20 cellular contexts compared by ENCODE assay signal in genomic region chr13:40211586-40211968, GRCh38.
"Had no signal": no experiment of that assay in that cellular context is flagged by ENCODE, and none has a peak within 500 bp of the region (broad histone marks: within the 10 kb centered on the region; RNA-seq: fewer than 3 reads in every experiment).

No MANE protein-coding gene starts in this region.

- H3K9me3 Mint-ChIP-seq: activated CD4-positive, alpha-beta memory T cell treated with anti-CD3 and anti-CD28 coated beads for 36 hours; mesothelial cell of epicardium had no signal

- H3K27ac Mint-ChIP-seq: activated CD4-positive, alpha-beta memory T cell treated with anti-CD3 and anti-CD28 coated beads for 36 hours; activated CD4-positive, alpha-beta T cell treated with anti-CD3 and anti-CD28 coated beads for 36 hours; activated T-cell treated with anti-CD3 and anti-CD28 coated beads, Interleukin-2, amount 50 U/mL, for 72 hours; dendritic cell treated with granulocyte-macrophage colony-stimulating factor and Interleukin-4, amounts not matched to agents 40 ng/mL and 50 ng/mL, for 4 days; mesothelial cell of epicardium had no signal

- FAIRE-seq: pancreas had no signal

- H3K4me3 Mint-ChIP-seq: activated CD4-positive, alpha-beta memory T cell treated with anti-CD3 and anti-CD28 coated beads for 36 hours; activated CD4-positive, alpha-beta T cell treated with anti-CD3 and anti-CD28 coated beads for 36 hours; activated T-cell treated with anti-CD3 and anti-CD28 coated beads, Interleukin-2, amount 50 U/mL, for 72 hours; dendritic cell treated with granulocyte-macrophage colony-stimulating factor and Interleukin-4, amounts not matched to agents 40 ng/mL and 50 ng/mL, for 4 days; mesothelial cell of epicardium; T-helper 17 cell had no signal

- H3K27me3 ChIP-seq: gastrocnemius medialis, heart left ventricle, pancreas, sigmoid colon, spleen had no signal

- H3K27ac ChIP-seq: gastrocnemius medialis, heart left ventricle, lower lobe of right lung, pancreas, sigmoid colon, spleen, thoracic aorta, WERI-Rb-1 had no signal

- H3K27me3 Mint-ChIP-seq: activated CD4-positive, alpha-beta memory T cell treated with anti-CD3 and anti-CD28 coated beads for 36 hours; activated CD4-positive, alpha-beta T cell treated with anti-CD3 and anti-CD28 coated beads for 36 hours; T-helper 17 cell had no signal

- H3K36me3 Mint-ChIP-seq: activated CD4-positive, alpha-beta memory T cell treated with anti-CD3 and anti-CD28 coated beads for 36 hours; mesothelial cell of epicardium had no signal

- ATAC-seq: activated CD4-positive, alpha-beta T cell treated with anti-CD3 and anti-CD28 coated beads for 36 hours; activated T-cell treated with anti-CD3 and anti-CD28 coated beads, Interleukin-2, amount 50 U/mL, for 72 hours; gastrocnemius medialis; heart left ventricle; left colon; lower lobe of right lung; pancreas; T-helper 17 cell had no signal

- H3K4me1 ChIP-seq: lower lobe of right lung, sigmoid colon had no signal

- H3K4me1 Mint-ChIP-seq: mesothelial cell of epicardium had no signal

- DNase-seq: activated CD4-positive, alpha-beta memory T cell treated with anti-CD3 and anti-CD28 coated beads for 36 hours; activated CD4-positive, alpha-beta T cell treated with anti-CD3 and anti-CD28 coated beads for 36 hours; activated CD8-positive, alpha-beta memory T cell treated with anti-CD3 and anti-CD28 coated beads, Interleukin-2, amount 50 U/mL, for 4 hours; activated gamma-delta T cell treated with Interleukin-2 at 50 U/mL for 16 hours; activated T-cell treated with anti-CD3 and anti-CD28 coated beads, Interleukin-2, amount 50 U/mL, for 72 hours; anterior cingulate cortex; cerebellar nuclear complex; effector memory CD4-positive, alpha-beta T cell; gastrocnemius medialis; heart left ventricle; left colon; lower lobe of right lung; pancreas; sigmoid colon; spleen; T-helper 17 cell; WERI-Rb-1 had no signal
